26 cellular contexts compared by ENCODE assay signal in genomic region chr4:54446556-54446955, GRCh38.
"Had no signal": no experiment of that assay in that cellular context is flagged by ENCODE, and none has a peak within 500 bp of the region (broad histone marks: within the 10 kb centered on the region; RNA-seq: fewer than 3 reads in every experiment).

No MANE protein-coding gene starts in this region.

- DNase-seq: activated B cell treated with CpG ODN at 0.5 μM for 24 hours; activated CD4-positive, alpha-beta T cell treated with anti-CD3 and anti-CD28 coated beads for 48 hours; activated CD4-positive, alpha-beta T cell treated with anti-CD3 and anti-CD28 coated beads, Interleukin-2, amount 50 U/mL, for 1 hour; activated CD4-positive, alpha-beta T cell treated with anti-CD3 and anti-CD28 coated beads, Interleukin-2, amount 50 U/mL, for 48 hours; activated CD8-positive, alpha-beta memory T cell treated with anti-CD3 and anti-CD28 coated beads for 24 hours; activated CD8-positive, alpha-beta T cell treated with anti-CD3 and anti-CD28 coated beads for 36 hours; activated effector memory CD4-positive, alpha-beta T cell treated with Interleukin-2 at 50 U/mL for 16 hours; activated gamma-delta T cell treated with Interleukin-2 at 50 U/mL for 16 hours; activated naive CD4-positive, alpha-beta T cell treated with anti-CD3 and anti-CD28 coated beads, Interleukin-2, amount 50 U/mL, for 16 hours; activated naive CD4-positive, alpha-beta T cell treated with Interleukin-2 at 50 U/mL for 16 hours; activated T-cell treated with anti-CD3 and anti-CD28 coated beads, Interleukin-2, amount 50 U/mL, for 4 hours; amygdala; aorta; central memory CD4-positive, alpha-beta T cell; cerebellar nuclear complex; dorsolateral prefrontal cortex; effector memory CD4-positive, alpha-beta T cell; endodermal cell; heart right ventricle; T-helper 1 cell; T-helper 17 cell had no signal

- H3K4me3 ChIP-seq: breast epithelium, cardiac muscle cell, coronary artery, dorsolateral prefrontal cortex, gastroesophageal sphincter, heart right ventricle, hepatocyte had no signal
